ENCODE assay signal across 10 cellular contexts in genomic region chr1:151846062-151846568, GRCh38. TPM values are rescaled to one million over a fixed set of nuclear protein-coding genes. Genes with fewer than 3 reads are reported as not detected.
DNase-seq lines count a peak whose midpoint lies in the region; ATAC-seq and TF ChIP-seq lines count a peak whose summit lies in the region.
"Had no signal": no experiment of that assay in that cellular context is flagged by ENCODE, and none has a peak within 500 bp of the region (broad histone marks: within the 10 kb centered on the region; RNA-seq: fewer than 3 reads in every experiment).

No MANE protein-coding gene starts in this region.

- TF ChIP-seq POLR2A in esophagus muscularis mucosa (IDR thresholded peaks at IDR 0.05; ENCODE audit: low read depth), result no peak

- TF ChIP-seq CTCF in fibroblast of pulmonary artery (IDR thresholded peaks at IDR 0.05; ENCODE audit: low read length, missing control alignments), result peak; percentile 20
- no peak for TF ChIP-seq CTCF in esophagus muscularis mucosa (IDR thresholded peaks at IDR 0.05)

- TF ChIP-seq EP300 in esophagus muscularis mucosa (IDR thresholded peaks at IDR 0.05), result no peak

- no peaks in the 10 kb centered on the region for H3K36me3 ChIP-seq in esophagus muscularis mucosa

- H3K27me3 ChIP-seq in esophagus muscularis mucosa, result peaks cover 0 to 41% (median 0%) of the 10 kb centered on the region in 4 donors

- no peaks in the 10 kb centered on the region for H3K4me1 ChIP-seq in esophagus muscularis mucosa

- WGBS in esophagus muscularis mucosa, result 67% methylated on average over 6 of the region's 6 CpGs

- intact Hi-C loops in esophagus muscularis mucosa (cut with DNase I), result no loop called here

- peak; percentile 46 for DNase-seq in stimulated activated CD4-positive, alpha-beta T cell treated with anti-CD3 and anti-CD28 coated beads, Interleukin-1b, Interleukin-23, amount 100 ng/mL, for 48 hours
- no peak for DNase-seq in stimulated activated CD4-positive, alpha-beta T cell treated with anti-CD3 and anti-CD28 coated beads, Interleukin-2, amount 100 ng/mL, for 48 hours
- peak; percentile 44 for DNase-seq in RPMI8226
- DNase-seq in fibroblast of pulmonary artery (ENCODE audit: low read depth), result peak; percentile 65
- DNase-seq in NCI-H524 treated with DMSO at 0.1 percent for 48 hours (lab: John Stamatoyannopoulos, UW), result no peak
- no peak for DNase-seq in NCI-H2227 treated with DMSO at 0.1 percent for 48 hours (lab: John Stamatoyannopoulos, UW)
- DNase-seq in esophagus muscularis mucosa (ENCODE audit: extremely low spot score), result no peak
- DNase-seq: DND-41 had no signal

- H3K4me3 ChIP-seq in fibroblast of pulmonary artery (replicated peaks; ENCODE audit: low read depth, low read length) (no peak overlapping the region), esophagus muscularis mucosa (no peak overlapping the region)

- ATAC-seq in HG03135 (IDR thresholded peaks at IDR 0.05; ENCODE audit: unreplicated experiment), result no peak

- H3K9me3 ChIP-seq in esophagus muscularis mucosa, result no peaks in the 10 kb centered on the region

- H3K27ac ChIP-seq in esophagus muscularis mucosa (replicated peaks in 1 of 4), result no peak overlapping the region

RNA-seq across cellular contexts. Expression of gene C2CD4D, which starts 6.5 kb away (rescaled TPM):
- total RNA-seq in esophagus muscularis mucosa, result not detected

RNA-seq across cellular contexts. Expression of gene THEM5, which starts 7.4 kb away (rescaled TPM):
- not detected for total RNA-seq in esophagus muscularis mucosa
- total RNA-seq: pulmonary artery endothelial cell had no signal

RNA-seq across cellular contexts. Expression of gene RORC, which starts 14.5 kb away (rescaled TPM):
- under 1 TPM in 2 of 4 donors, not detected in 2; 0.11 to 0.17 TPM for total RNA-seq in esophagus muscularis mucosa
- total RNA-seq: pulmonary artery endothelial cell had no signal

RNA-seq across cellular contexts. Expression of gene LINGO4, which starts 40.9 kb away (rescaled TPM):
- not detected for total RNA-seq in esophagus muscularis mucosa
- total RNA-seq: pulmonary artery endothelial cell had no signal

RNA-seq across cellular contexts. Expression of gene TDRKH, which starts 55.8 kb away (rescaled TPM):
- total RNA-seq in esophagus muscularis mucosa, result 1 to 10 TPM; 4.0 to 8.7 (median 6.1) TPM

Comparison
In these comparisons a context has a peak if more than half of its experiments do, and no peak if none do; other contexts are left out.
1. DNase-seq: peak in stimulated activated CD4-positive, alpha-beta T cell treated with anti-CD3 and anti-CD28 coated beads, Interleukin-1b, Interleukin-23, amount 100 ng/mL, for 48 hours (single experiment), RPMI8226 (single experiment) and fibroblast of pulmonary artery (single experiment); none in stimulated activated CD4-positive, alpha-beta T cell treated with anti-CD3 and anti-CD28 coated beads, Interleukin-2, amount 100 ng/mL, for 48 hours (0 of 2), NCI-H524 treated with DMSO at 0.1 percent for 48 hours (single experiment), NCI-H2227 treated with DMSO at 0.1 percent for 48 hours (single experiment) and esophagus muscularis mucosa (single experiment).